Comparison of ENCODE assay signal across 19 cellular contexts in the genomic region with DNA sequence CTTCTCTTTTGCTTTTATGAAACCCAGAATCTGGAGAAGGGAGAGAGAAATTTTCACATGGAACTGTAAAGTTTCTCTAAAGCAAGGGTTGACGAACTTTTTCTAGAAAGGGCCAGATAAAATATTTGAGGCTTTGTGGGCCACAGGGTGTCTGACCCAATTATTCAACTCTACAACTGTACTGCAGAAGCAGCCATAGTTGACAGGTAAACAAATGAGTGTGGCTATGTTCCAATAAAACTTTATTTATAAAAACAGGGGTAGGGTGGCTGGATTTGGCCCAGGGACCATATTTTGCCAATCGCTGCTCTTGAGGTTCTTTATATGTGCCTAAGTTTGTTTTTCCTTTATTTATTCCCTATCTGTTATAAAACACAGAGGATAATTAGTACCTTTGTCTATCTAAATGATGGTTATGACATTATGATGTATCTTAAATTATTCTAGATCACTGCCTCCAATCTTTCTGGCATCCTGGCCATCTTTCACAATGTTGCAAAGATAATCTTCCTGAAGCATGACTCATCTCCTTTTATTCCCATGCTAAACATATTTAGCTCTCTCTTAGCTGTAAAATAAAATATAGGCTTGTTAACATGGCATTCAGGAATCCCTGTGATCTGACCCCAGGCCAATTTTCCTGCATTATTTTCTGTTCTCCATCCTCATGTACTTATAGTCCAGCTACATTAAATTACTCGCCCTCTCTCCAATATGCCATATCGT.
DNase-seq lines count a peak whose midpoint lies in the region; ATAC-seq and TF ChIP-seq lines count a peak whose summit lies in the region.
"Had no signal": no experiment of that assay in that cellular context is flagged by ENCODE, and none has a peak within 500 bp of the region (broad histone marks: within the 10 kb centered on the region; RNA-seq: fewer than 3 reads in every experiment).

No MANE protein-coding gene starts in this region.

- H3K4me3 ChIP-seq in breast epithelium (no peak overlapping the region), RWPE2 (ENCODE audit: severe bottlenecking) (no peak overlapping the region), fibroblast of mammary gland (ENCODE audit: control insufficient read depth, low read depth, low read length) (no peak overlapping the region), left ventricle myocardium inferior (no peak overlapping the region)
- H3K4me3 ChIP-seq: psoas muscle, upper lobe of right lung had no signal

- TF ChIP-seq CTCF in MCF 10A (IDR thresholded peaks at IDR 0.05; ENCODE audit: unreplicated experiment) (no peak), breast epithelium (IDR thresholded peaks at IDR 0.05) (no peak), RWPE2 (IDR thresholded peaks at IDR 0.05; ENCODE audit: poor library complexity, severe bottlenecking) (no peak), fibroblast of mammary gland (conservative IDR thresholded peaks at IDR 0.05; ENCODE audit: control insufficient read depth, insufficient read depth, low read depth, low read length) (no peak), endothelial cell (IDR thresholded peaks at IDR 0.05; ENCODE audit: unreplicated experiment) (no peak), left ventricle myocardium inferior (IDR thresholded peaks at IDR 0.05; ENCODE audit: borderline replicate concordance) (no peak)

- intact Hi-C loops in MCF 10A (cut with micrococcal nuclease) (no loop called here), breast epithelium (cut with DNase I; ENCODE audit: low total_unique reads) (no loop called here), left ventricle myocardium inferior (cut with micrococcal nuclease) (no loop called here)

- H3K27ac ChIP-seq in breast epithelium (no peak overlapping the region), RWPE2 (ENCODE audit: poor library complexity, severe bottlenecking) (peak overlapping the region; percentile 69), left ventricle myocardium inferior (replicated peaks) (no peak overlapping the region)
- H3K27ac ChIP-seq: psoas muscle, upper lobe of right lung had no signal

- H3K36me3 ChIP-seq in breast epithelium (no peaks in the 10 kb centered on the region), RWPE2 (ENCODE audit: low read depth) (no peaks in the 10 kb centered on the region), left ventricle myocardium inferior (no peaks in the 10 kb centered on the region)
- H3K36me3 ChIP-seq: upper lobe of right lung had no signal

- BruUV-seq in MCF 10A (replicated peaks; lab: Mats Ljungman, UMichigan) = no TSS peak

- CTCF ChIA-PET in MCF 10A (lab: Yijun Ruan, JAX) = interaction anchor here (3.0 kb wide), 1 partner anchor 30 kb away, joined by 13 read pairs; no protein-coding TSS in a partner anchor

- TF ChIP-seq POLR2A in breast epithelium (IDR thresholded peaks at IDR 0.05) = no peak

- H3K27me3 ChIP-seq in breast epithelium (peaks cover 0 to 3% of the 10 kb centered on the region in 2 donors), RWPE2 (ENCODE audit: insufficient read depth, poor library complexity, severe bottlenecking) (no peaks in the 10 kb centered on the region), left ventricle myocardium inferior (ENCODE audit: low read depth) (no peaks in the 10 kb centered on the region)
- H3K27me3 ChIP-seq: upper lobe of right lung had no signal

- H3K9me3 Mint-ChIP-seq in MCF 10A (ENCODE audit: unreplicated experiment) (no peaks in the 10 kb centered on the region), endothelial cell (ENCODE audit: unreplicated experiment) (no peaks in the 10 kb centered on the region)
- H3K9me3 Mint-ChIP-seq: activated naive CD4-positive, alpha-beta T cell treated with anti-CD3 and anti-CD28 coated beads, Interleukin-2, amount 10 ng/mL, durations not matched to agents 7 days and 5 days; CD8-positive, alpha-beta T cell; immature natural killer cell had no signal

- ATAC-seq in RWPE2 (ENCODE audit: low read depth) = peak; percentile 67
- ATAC-seq: CD8-positive, alpha-beta T cell; naive thymus-derived CD8-positive, alpha-beta T cell; psoas muscle; upper lobe of right lung had no signal

- H3K9me3 ChIP-seq in breast epithelium = no peaks in the 10 kb centered on the region
- no peaks in the 10 kb centered on the region for H3K9me3 ChIP-seq in RWPE2 (ENCODE audit: severe bottlenecking)
- no peaks in the 10 kb centered on the region for H3K9me3 ChIP-seq in left ventricle myocardium inferior (replicated peaks)
- H3K9me3 ChIP-seq: psoas muscle, upper lobe of right lung had no signal

- H3K27me3 Mint-ChIP-seq in MCF 10A (ENCODE audit: insufficient read depth, unreplicated experiment) (peaks cover 79% of the 10 kb centered on the region), endothelial cell (ENCODE audit: unreplicated experiment) (no peaks in the 10 kb centered on the region)
- H3K27me3 Mint-ChIP-seq: activated naive CD4-positive, alpha-beta T cell treated with anti-CD3 and anti-CD28 coated beads, Interleukin-2, amount 10 ng/mL, durations not matched to agents 7 days and 5 days had no signal

- DNase-seq in MCF 10A (ENCODE audit: unreplicated experiment) (peak; percentile 54), breast epithelium (ENCODE audit: low spot score in 2 of 2) (no peak), RWPE2 (ENCODE audit: low spot score) (no peak), fibroblast of mammary gland (ENCODE audit: low read depth) (peak; percentile 44), endothelial cell (ENCODE audit: low spot score) (no peak), HuH-7 (ENCODE audit: low spot score) (no peak), left ventricle myocardium inferior (no peak), kidney glomerular epithelial cell (lab: John Stamatoyannopoulos, UW) (no peak)
- DNase-seq: activated CD4-positive, alpha-beta T cell treated with anti-CD3 and anti-CD28 coated beads, Interleukin-2, amount 50 U/mL, for 1 hour; activated naive CD4-positive, alpha-beta T cell treated with anti-CD3 and anti-CD28 coated beads, Interleukin-2, amount 10 ng/mL, durations not matched to agents 7 days and 5 days; CD8-positive, alpha-beta T cell; immature natural killer cell; naive thymus-derived CD8-positive, alpha-beta T cell; NCI-H1694; NCI-H524 treated with DMSO at 0.1 percent for 48 hours; OCI-M1; psoas muscle; stimulated activated naive CD4-positive, alpha-beta T cell treated with Interleukin-2 at 50 U/mL for 16 hours; upper lobe of right lung had no signal

- H3K36me3 Mint-ChIP-seq in MCF 10A (ENCODE audit: insufficient read depth, unreplicated experiment) (peaks cover 6% of the 10 kb centered on the region), endothelial cell (ENCODE audit: low read depth, unreplicated experiment) (no peaks in the 10 kb centered on the region)
- H3K36me3 Mint-ChIP-seq: activated naive CD4-positive, alpha-beta T cell treated with anti-CD3 and anti-CD28 coated beads, Interleukin-2, amount 10 ng/mL, durations not matched to agents 7 days and 5 days; CD8-positive, alpha-beta T cell; immature natural killer cell; naive thymus-derived CD8-positive, alpha-beta T cell had no signal

- H3K27ac Mint-ChIP-seq in MCF 10A (ENCODE audit: low read depth, unreplicated experiment) (peak overlapping the region; percentile 46), endothelial cell (ENCODE audit: unreplicated experiment) (no peak overlapping the region)
- H3K27ac Mint-ChIP-seq: activated naive CD4-positive, alpha-beta T cell treated with anti-CD3 and anti-CD28 coated beads, Interleukin-2, amount 10 ng/mL, durations not matched to agents 7 days and 5 days; CD8-positive, alpha-beta T cell; immature natural killer cell; naive thymus-derived CD8-positive, alpha-beta T cell had no signal

- H3K4me1 ChIP-seq in breast epithelium (no peaks in the 10 kb centered on the region), RWPE2 (ENCODE audit: insufficient read depth, poor library complexity, severe bottlenecking) (peaks cover 14% of the 10 kb centered on the region), left ventricle myocardium inferior (no peaks in the 10 kb centered on the region)
- H3K4me1 ChIP-seq: psoas muscle, upper lobe of right lung had no signal

- POLR2A ChIA-PET in MCF 10A (lab: Yijun Ruan, JAX) = no interaction called here

- no peak overlapping the region for H3K4me3 Mint-ChIP-seq in MCF 10A (ENCODE audit: unreplicated experiment)
- H3K4me3 Mint-ChIP-seq in endothelial cell (ENCODE audit: unreplicated experiment) = no peak overlapping the region
- H3K4me3 Mint-ChIP-seq: activated naive CD4-positive, alpha-beta T cell treated with anti-CD3 and anti-CD28 coated beads, Interleukin-2, amount 10 ng/mL, durations not matched to agents 7 days and 5 days; CD8-positive, alpha-beta T cell; immature natural killer cell; naive thymus-derived CD8-positive, alpha-beta T cell had no signal

- H3K4me1 Mint-ChIP-seq in MCF 10A (ENCODE audit: insufficient read depth, unreplicated experiment) (peaks cover 16% of the 10 kb centered on the region), endothelial cell (ENCODE audit: unreplicated experiment) (no peaks in the 10 kb centered on the region)
- H3K4me1 Mint-ChIP-seq: activated naive CD4-positive, alpha-beta T cell treated with anti-CD3 and anti-CD28 coated beads, Interleukin-2, amount 10 ng/mL, durations not matched to agents 7 days and 5 days; immature natural killer cell; naive thymus-derived CD8-positive, alpha-beta T cell had no signal

Comparison
In these comparisons a context has a peak if more than half of its experiments do, and no peak if none do; other contexts are left out.
1. DNase-seq: peak in MCF 10A (single experiment) and fibroblast of mammary gland (single experiment); none in breast epithelium (0 of 2), RWPE2 (single experiment), endothelial cell (single experiment), HuH-7 (single experiment), left ventricle myocardium inferior (single experiment) and kidney glomerular epithelial cell (single experiment).